19 cellular contexts compared by ENCODE assay signal in genomic region chr13:98580420-98580819, GRCh38.
"Had no signal": no experiment of that assay in that cellular context is flagged by ENCODE, and none has a peak within 500 bp of the region (broad histone marks: within the 10 kb centered on the region; RNA-seq: fewer than 3 reads in every experiment).

No MANE protein-coding gene starts in this region.

- H3K9me3 Mint-ChIP-seq: natural killer cell had no signal

- H2AFZ ChIP-seq: hepatocyte had no signal

- H3K36me3 ChIP-seq: stomach, upper lobe of left lung, uterus had no signal

- H3K27me3 ChIP-seq: dorsolateral prefrontal cortex, hepatocyte, stomach, upper lobe of left lung, uterus had no signal

- H3K4me3 ChIP-seq: coronary artery, dorsolateral prefrontal cortex, hepatocyte, lung, mucosa of descending colon, stomach, upper lobe of left lung, uterus had no signal

- ATAC-seq: left colon, left ventricle myocardium superior, mucosa of descending colon, natural killer cell, sciatic nerve had no signal

- H3K4me1 ChIP-seq: uterus had no signal

- DNase-seq: dorsolateral prefrontal cortex; effector CD8-positive, alpha-beta T cell; foreskin melanocyte; head of caudate nucleus; left colon; left ventricle myocardium superior; mucosa of descending colon; natural killer cell; posterior cingulate gyrus; stimulated activated CD4-positive, alpha-beta T cell treated with anti-CD3 and anti-CD28 coated beads, Interleukin-2, amount 100 ng/mL, for 24 hours; stimulated activated CD4-positive, alpha-beta T cell treated with anti-CD3 and anti-CD28 coated beads, Interleukin-4, amount 100 ng/mL, for 4 hours; stimulated activated naive CD4-positive, alpha-beta T cell; stomach; upper lobe of left lung; uterus had no signal

- H3K27ac ChIP-seq: coronary artery, hepatocyte, upper lobe of left lung, uterus had no signal

- H3K4me2 ChIP-seq: hepatocyte had no signal

- H3K4me3 Mint-ChIP-seq: natural killer cell had no signal

- H3K36me3 Mint-ChIP-seq: natural killer cell had no signal

- H3K9me3 ChIP-seq: mucosa of descending colon, stomach, upper lobe of left lung, uterus had no signal
